In genomic region chr12:113800201-113800600, GRCh38 we compare ENCODE assay signal across 27 cellular contexts.
"Had no signal": no experiment of that assay in that cellular context is flagged by ENCODE, and none has a peak within 500 bp of the region (broad histone marks: within the 10 kb centered on the region; RNA-seq: fewer than 3 reads in every experiment).

No MANE protein-coding gene starts in this region.

- H3K36me3 Mint-ChIP-seq: naive B cell; natural killer cell treated with Interleukin-12 subunit alpha and Interleukin-12 subunit beta and Interleukin-15 and Interleukin-18, amount 100 ng/mL, for 72 hours; neural progenitor cell; stimulated activated memory B cell treated with anti-CD40 and anti-IgM and Interleukin-4, amounts not matched to agents 10 μg/mL and 1 μg/mL and 100 μg/mL, for 72 hours had no signal

- H3K4me2 ChIP-seq: neural progenitor cell had no signal

- H3K27ac Mint-ChIP-seq: naive B cell; naive thymus-derived CD8-positive, alpha-beta T cell; natural killer cell treated with Interleukin-12 subunit alpha and Interleukin-12 subunit beta and Interleukin-15 and Interleukin-18, amount 100 ng/mL, for 72 hours; neural progenitor cell; stimulated activated memory B cell treated with anti-CD40 and anti-IgM and Interleukin-4, amounts not matched to agents 10 μg/mL and 1 μg/mL and 100 μg/mL, for 72 hours had no signal

- H3K27me3 ChIP-seq: neural progenitor cell, pancreas, right lobe of liver, sigmoid colon, thyroid gland, tibial nerve, upper lobe of left lung, uterus had no signal

- H3K36me3 ChIP-seq: neural progenitor cell, pancreas, prostate gland, right lobe of liver, sigmoid colon, thoracic aorta, thyroid gland, tibial nerve, upper lobe of left lung, uterus had no signal

- H3K27ac ChIP-seq: neural progenitor cell, pancreas, prostate gland, right lobe of liver, sigmoid colon, thoracic aorta, thyroid gland, tibial nerve, upper lobe of left lung, uterus had no signal

- H3K4me1 ChIP-seq: pancreas, prostate gland, right lobe of liver, sigmoid colon, thyroid gland, tibial nerve, upper lobe of left lung, uterus had no signal

- H3K9me3 Mint-ChIP-seq: naive B cell; naive thymus-derived CD8-positive, alpha-beta T cell; natural killer cell treated with Interleukin-12 subunit alpha and Interleukin-12 subunit beta and Interleukin-15 and Interleukin-18, amount 100 ng/mL, for 72 hours; neural progenitor cell; stimulated activated memory B cell treated with anti-CD40 and anti-IgM and Interleukin-4, amounts not matched to agents 10 μg/mL and 1 μg/mL and 100 μg/mL, for 72 hours; stimulated activated naive CD8-positive, alpha-beta T cell treated with anti-CD3 and anti-CD28 coated beads, Interleukin-15, amount 100 ng/mL, for 72 hours had no signal

- H3K9ac ChIP-seq: neural progenitor cell had no signal

- H3K9me3 ChIP-seq: pancreas, prostate gland, right lobe of liver, sigmoid colon, thoracic aorta, thyroid gland, tibial nerve, upper lobe of left lung, uterus had no signal

- H2AFZ ChIP-seq: neural progenitor cell had no signal

- ATAC-seq: naive thymus-derived CD8-positive, alpha-beta T cell; natural killer cell treated with Interleukin-12 subunit alpha and Interleukin-12 subunit beta and Interleukin-15 and Interleukin-18, amount 100 ng/mL, for 72 hours; pancreas; right cardiac atrium; right lobe of liver; stimulated activated memory B cell treated with anti-CD40 and anti-IgM and Interleukin-4, amounts not matched to agents 10 μg/mL and 1 μg/mL and 100 μg/mL, for 72 hours; stimulated activated naive CD8-positive, alpha-beta T cell treated with anti-CD3 and anti-CD28 coated beads, Interleukin-15, amount 100 ng/mL, for 72 hours; stimulated activated naive CD8-positive, alpha-beta T cell treated with anti-CD3 and anti-CD28 coated beads, Interleukin-15, Interleukin-2, amounts not matched to agents 100 U/mL and 50 U/mL, for 24 hours had no signal

- H3K4me3 Mint-ChIP-seq: naive B cell; naive thymus-derived CD8-positive, alpha-beta T cell; natural killer cell treated with Interleukin-12 subunit alpha and Interleukin-12 subunit beta and Interleukin-15 and Interleukin-18, amount 100 ng/mL, for 72 hours; stimulated activated memory B cell treated with anti-CD40 and anti-IgM and Interleukin-4, amounts not matched to agents 10 μg/mL and 1 μg/mL and 100 μg/mL, for 72 hours; stimulated activated naive CD8-positive, alpha-beta T cell treated with anti-CD3 and anti-CD28 coated beads, Interleukin-15, amount 100 ng/mL, for 72 hours had no signal

- H3K4me1 Mint-ChIP-seq: naive B cell; naive thymus-derived CD8-positive, alpha-beta T cell; stimulated activated memory B cell treated with anti-CD40 and anti-IgM and Interleukin-4, amounts not matched to agents 10 μg/mL and 1 μg/mL and 100 μg/mL, for 72 hours; stimulated activated naive CD8-positive, alpha-beta T cell treated with anti-CD3 and anti-CD28 coated beads, Interleukin-15, amount 100 ng/mL, for 72 hours had no signal

- H3K4me3 ChIP-seq: neural progenitor cell, pancreas, prostate gland, right lobe of liver, sigmoid colon, thoracic aorta, thyroid gland, tibial nerve, upper lobe of left lung, uterus had no signal

- DNase-seq: naive B cell; naive thymus-derived CD8-positive, alpha-beta T cell; occipital lobe; right lobe of liver; sigmoid colon; small intestine; stimulated activated CD4-positive, alpha-beta T cell treated with anti-CD3 and anti-CD28 coated beads, Interleukin-12 subunit alpha, Interleukin-12 subunit beta, amount 100 ng/mL, for 4 hours; stimulated activated CD4-positive, alpha-beta T cell treated with anti-CD3 and anti-CD28 coated beads, Interleukin-1b, Interleukin-23, amount 100 ng/mL, for 48 hours; stimulated activated CD4-positive, alpha-beta T cell treated with anti-CD3 and anti-CD28 coated beads, Interleukin-4, amount 100 ng/mL, for 1 hour; stimulated activated CD4-positive, alpha-beta T cell treated with anti-CD3 and anti-CD28 coated beads, Interleukin-4, amount 100 ng/mL, for 4 hours; stimulated activated CD8-positive, alpha-beta memory T cell treated with anti-CD3 and anti-CD28 coated beads, Interleukin-4, amount 100 ng/mL, for 48 hours; stimulated activated naive CD4-positive, alpha-beta T cell; stimulated activated naive CD8-positive, alpha-beta T cell treated with anti-CD3 and anti-CD28 coated beads, Interleukin-15, amount 100 ng/mL, for 72 hours; stimulated activated naive CD8-positive, alpha-beta T cell treated with anti-CD3 and anti-CD28 coated beads, Interleukin-15, Interleukin-2, amounts not matched to agents 100 U/mL and 50 U/mL, for 24 hours; substantia nigra; thyroid gland; trophoblast cell; upper lobe of left lung; uterus had no signal

- H3K27me3 Mint-ChIP-seq: naive B cell; naive thymus-derived CD8-positive, alpha-beta T cell; natural killer cell treated with Interleukin-12 subunit alpha and Interleukin-12 subunit beta and Interleukin-15 and Interleukin-18, amount 100 ng/mL, for 72 hours; stimulated activated memory B cell treated with anti-CD40 and anti-IgM and Interleukin-4, amounts not matched to agents 10 μg/mL and 1 μg/mL and 100 μg/mL, for 72 hours; stimulated activated naive CD8-positive, alpha-beta T cell treated with anti-CD3 and anti-CD28 coated beads, Interleukin-15, amount 100 ng/mL, for 72 hours had no signal
